In the genomic region with DNA sequence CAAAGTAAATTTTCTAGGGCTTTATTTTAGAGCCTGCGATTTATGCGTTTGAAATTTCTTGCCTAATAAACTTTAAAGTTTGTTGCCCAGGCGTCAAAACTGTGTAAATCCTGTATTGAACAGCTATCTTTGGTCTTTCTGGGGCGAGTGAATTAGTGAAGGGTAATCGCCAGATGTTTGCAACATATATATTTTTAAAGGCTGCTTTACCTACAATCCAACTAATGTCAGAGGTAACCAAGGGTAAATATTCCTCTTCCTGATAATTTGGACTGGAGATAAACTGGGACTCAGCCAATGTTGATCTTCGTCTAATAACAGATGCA, we compare ENCODE assay signal across 11 cellular contexts. TPM values are rescaled to one million over a fixed set of nuclear protein-coding genes. Genes with fewer than 3 reads are reported as not detected.
DNase-seq lines count a peak whose midpoint lies in the region; ATAC-seq, FAIRE-seq and TF ChIP-seq lines count a peak whose summit lies in the region.
"Had no signal": no experiment of that assay in that cellular context is flagged by ENCODE, and none has a peak within 500 bp of the region (broad histone marks: within the 10 kb centered on the region; RNA-seq: fewer than 3 reads in every experiment).

No MANE protein-coding gene starts in this region.

- no peak overlapping the region for H3K9ac ChIP-seq in kidney (ENCODE audit: low read length in 2 of 2)

- no peak overlapping the region for H3K27ac Mint-ChIP-seq in T-helper 1 cell treated with Interleukin-12 subunit alpha and Interleukin-12 subunit beta and Interleukin-4 antibody, amounts not matched to agents 30 μg/mL and 1 μg/mL, for 36 hours
- H3K27ac Mint-ChIP-seq in activated T-helper 1 cell treated with anti-CD3 and anti-CD28 coated beads, Interleukin-12 subunit alpha, Interleukin-12 subunit beta, Interleukin-2, Interleukin-4 antibody, amounts not matched to agents 30 ng/mL and 10 ng/mL and 1 ng/mL, durations not matched to agents 14 hours and 24 hours and 36 hours = no peak overlapping the region
- no peak overlapping the region for H3K27ac Mint-ChIP-seq in stimulated activated effector memory CD8-positive, alpha-beta T cell treated with anti-CD3 and anti-CD28 coated beads, Interleukin-12 subunit alpha, Interleukin-12 subunit beta, amount 100 ng/mL, for 72 hours

- DNase-seq in T-helper 1 cell (no peak), kidney (no peak), NCI-H128 (lab: John Stamatoyannopoulos, UW; ENCODE audit: unreplicated experiment) (no peak), NCI-H1417 (lab: John Stamatoyannopoulos, UW) (no peak)
- DNase-seq in activated T-helper 1 cell treated with anti-CD3 and anti-CD28 coated beads, Interleukin-12 subunit alpha, Interleukin-12 subunit beta, Interleukin-2, Interleukin-4 antibody, amounts not matched to agents 30 ng/mL and 10 ng/mL and 1 ng/mL, durations not matched to agents 14 hours and 24 hours and 36 hours (ENCODE audit: low spot score) = no peak
- no peak for DNase-seq in stimulated activated effector memory CD8-positive, alpha-beta T cell treated with anti-CD3 and anti-CD28 coated beads, Interleukin-12 subunit alpha, Interleukin-12 subunit beta, amount 100 ng/mL, for 72 hours (ENCODE audit: low spot score in 2 of 2)
- no peak for DNase-seq in stimulated activated CD4-positive, alpha-beta T cell treated with anti-CD3 and anti-CD28 coated beads, Interleukin-4, amount 100 ng/mL, for 24 hours
- DNase-seq: MG63, SW 1271 had no signal

- no peak for FAIRE-seq in kidney (lab: Jason Lieb, UNC)
- FAIRE-seq: A204.1 had no signal

- no peak for TF ChIP-seq CTCF in kidney (IDR thresholded peaks at IDR 0.05; ENCODE audit: borderline replicate concordance, extremely low read depth, insufficient read depth)

- peaks cover 14% of the 10 kb centered on the region for H3K36me3 Mint-ChIP-seq in T-helper 1 cell treated with Interleukin-12 subunit alpha and Interleukin-12 subunit beta and Interleukin-4 antibody, amounts not matched to agents 30 μg/mL and 1 μg/mL, for 36 hours (ENCODE audit: low read depth)
- peaks cover 3% of the 10 kb centered on the region for H3K36me3 Mint-ChIP-seq in activated T-helper 1 cell treated with anti-CD3 and anti-CD28 coated beads, Interleukin-12 subunit alpha, Interleukin-12 subunit beta, Interleukin-2, Interleukin-4 antibody, amounts not matched to agents 30 ng/mL and 10 ng/mL and 1 ng/mL, durations not matched to agents 14 hours and 24 hours and 36 hours (ENCODE audit: low read depth)
- H3K36me3 Mint-ChIP-seq in stimulated activated effector memory CD8-positive, alpha-beta T cell treated with anti-CD3 and anti-CD28 coated beads, Interleukin-12 subunit alpha, Interleukin-12 subunit beta, amount 100 ng/mL, for 72 hours = peaks cover 12% of the 10 kb centered on the region

- peaks cover 31% of the 10 kb centered on the region for H3K4me1 Mint-ChIP-seq in T-helper 1 cell treated with Interleukin-12 subunit alpha and Interleukin-12 subunit beta and Interleukin-4 antibody, amounts not matched to agents 30 μg/mL and 1 μg/mL, for 36 hours (ENCODE audit: low read depth)
- peaks cover 32% of the 10 kb centered on the region for H3K4me1 Mint-ChIP-seq in activated T-helper 1 cell treated with anti-CD3 and anti-CD28 coated beads, Interleukin-12 subunit alpha, Interleukin-12 subunit beta, Interleukin-2, Interleukin-4 antibody, amounts not matched to agents 30 ng/mL and 10 ng/mL and 1 ng/mL, durations not matched to agents 14 hours and 24 hours and 36 hours (ENCODE audit: low read depth)
- H3K4me1 Mint-ChIP-seq in stimulated activated effector memory CD8-positive, alpha-beta T cell treated with anti-CD3 and anti-CD28 coated beads, Interleukin-12 subunit alpha, Interleukin-12 subunit beta, amount 100 ng/mL, for 72 hours = peaks cover 29% of the 10 kb centered on the region

- no peak overlapping the region for H3K27ac ChIP-seq in kidney (ENCODE audit: low read depth in 2 of 2, low read length in 2 of 2)

- no peaks in the 10 kb centered on the region for H3K9me3 ChIP-seq in kidney (ENCODE audit: control insufficient read depth in 1 of 2, low read length in 2 of 2)
- H3K9me3 ChIP-seq: MG63 had no signal

- peaks cover 94% of the 10 kb centered on the region for H3K27me3 Mint-ChIP-seq in T-helper 1 cell treated with Interleukin-12 subunit alpha and Interleukin-12 subunit beta and Interleukin-4 antibody, amounts not matched to agents 30 μg/mL and 1 μg/mL, for 36 hours (ENCODE audit: low read depth)
- H3K27me3 Mint-ChIP-seq in activated T-helper 1 cell treated with anti-CD3 and anti-CD28 coated beads, Interleukin-12 subunit alpha, Interleukin-12 subunit beta, Interleukin-2, Interleukin-4 antibody, amounts not matched to agents 30 ng/mL and 10 ng/mL and 1 ng/mL, durations not matched to agents 14 hours and 24 hours and 36 hours (ENCODE audit: insufficient read depth) = peaks cover 81% of the 10 kb centered on the region

- H3K36me3 ChIP-seq in kidney (ENCODE audit: control insufficient read depth in 1 of 2, insufficient read depth in 2 of 2, low read length in 2 of 2) = no peaks in the 10 kb centered on the region
- H3K36me3 ChIP-seq: MG63 had no signal

- H3K4me3 ChIP-seq in kidney (ENCODE audit: low read length in 2 of 2) = peak overlapping the region; percentile 4 to 48
- H3K4me3 ChIP-seq: MG63 had no signal

- intact Hi-C loops in activated T-helper 1 cell treated with anti-CD3 and anti-CD28 coated beads, Interleukin-12 subunit alpha, Interleukin-12 subunit beta, Interleukin-2, Interleukin-4 antibody, amounts not matched to agents 30 ng/mL and 10 ng/mL and 1 ng/mL, durations not matched to agents 14 hours and 24 hours and 36 hours (cut with micrococcal nuclease) = no loop called here
- intact Hi-C loops in kidney (cut with DNase I) = no loop called here

- peaks cover 0 to 2% of the 10 kb centered on the region in 2 donors for H3K4me1 ChIP-seq in kidney (ENCODE audit: control insufficient read depth in 1 of 2, insufficient read depth in 1 of 2, low read depth in 1 of 2, low read length in 2 of 2)

- ATAC-seq in stimulated activated effector memory CD8-positive, alpha-beta T cell treated with anti-CD3 and anti-CD28 coated beads, Interleukin-12 subunit alpha, Interleukin-12 subunit beta, amount 100 ng/mL, for 72 hours = no peak

- H3K4me3 Mint-ChIP-seq in T-helper 1 cell treated with Interleukin-12 subunit alpha and Interleukin-12 subunit beta and Interleukin-4 antibody, amounts not matched to agents 30 μg/mL and 1 μg/mL, for 36 hours = peak overlapping the region; percentile 67
- H3K4me3 Mint-ChIP-seq in activated T-helper 1 cell treated with anti-CD3 and anti-CD28 coated beads, Interleukin-12 subunit alpha, Interleukin-12 subunit beta, Interleukin-2, Interleukin-4 antibody, amounts not matched to agents 30 ng/mL and 10 ng/mL and 1 ng/mL, durations not matched to agents 14 hours and 24 hours and 36 hours = peak overlapping the region; percentile 71
- H3K4me3 Mint-ChIP-seq in stimulated activated effector memory CD8-positive, alpha-beta T cell treated with anti-CD3 and anti-CD28 coated beads, Interleukin-12 subunit alpha, Interleukin-12 subunit beta, amount 100 ng/mL, for 72 hours = peak overlapping the region; percentile 70

- peaks cover 8% of the 10 kb centered on the region for H3K9me3 Mint-ChIP-seq in T-helper 1 cell treated with Interleukin-12 subunit alpha and Interleukin-12 subunit beta and Interleukin-4 antibody, amounts not matched to agents 30 μg/mL and 1 μg/mL, for 36 hours
- H3K9me3 Mint-ChIP-seq in activated T-helper 1 cell treated with anti-CD3 and anti-CD28 coated beads, Interleukin-12 subunit alpha, Interleukin-12 subunit beta, Interleukin-2, Interleukin-4 antibody, amounts not matched to agents 30 ng/mL and 10 ng/mL and 1 ng/mL, durations not matched to agents 14 hours and 24 hours and 36 hours = peaks cover 2% of the 10 kb centered on the region
- H3K9me3 Mint-ChIP-seq in stimulated activated effector memory CD8-positive, alpha-beta T cell treated with anti-CD3 and anti-CD28 coated beads, Interleukin-12 subunit alpha, Interleukin-12 subunit beta, amount 100 ng/mL, for 72 hours = peaks cover 3% of the 10 kb centered on the region

RNA-seq across cellular contexts. Expression of a gene that starts 0.9 kb away (rescaled TPM):
- not detected in 2 replicates for total RNA-seq in activated T-helper 1 cell treated with anti-CD3 and anti-CD28 coated beads, Interleukin-12 subunit alpha, Interleukin-12 subunit beta, Interleukin-2, Interleukin-4 antibody, amounts not matched to agents 30 ng/mL and 10 ng/mL and 1 ng/mL, durations not matched to agents 14 hours and 24 hours and 36 hours
- 6.6 TPM for total RNA-seq in kidney
- polyA plus RNA-seq in kidney (ENCODE audit: insufficient read depth, low read depth, low replicate concordance) = 0.92 TPM
